In the genomic region with DNA sequence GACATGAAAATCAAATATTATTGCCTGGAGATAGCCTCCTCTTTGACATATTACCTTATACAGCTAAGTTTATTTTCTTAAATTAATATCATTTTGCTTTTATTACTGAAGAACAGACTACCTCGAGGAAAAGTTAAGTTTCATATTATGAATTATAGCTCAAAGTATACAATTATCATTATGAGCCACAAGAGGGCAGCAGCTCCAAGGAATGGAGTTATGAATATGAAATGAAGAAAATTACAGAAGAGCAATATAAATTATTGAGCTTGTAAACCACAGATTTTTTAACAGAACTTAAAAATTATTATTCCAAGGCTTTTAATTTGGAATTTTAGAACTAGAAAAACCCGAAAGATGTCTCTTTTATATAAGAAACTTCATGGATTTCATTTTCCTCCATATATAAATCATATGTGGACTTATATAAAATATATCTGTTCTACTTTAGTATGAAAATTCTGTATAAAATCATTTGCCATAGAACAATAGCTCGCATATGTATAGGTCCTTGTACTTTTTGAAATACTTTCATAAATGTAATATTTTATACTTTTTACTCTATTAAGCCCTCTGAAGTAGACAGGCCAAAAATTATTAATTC, we compare ENCODE assay signal across 1 cellular context.
TF ChIP-seq lines count a peak whose summit lies in the region.

No MANE protein-coding gene starts in this region.

TF ChIP-seq in HepG2, 621 proteins besides CTCF, POLR2A, EP300 and RAD21 (continued from another document):
- peak; percentile 35; the same call in 1 of the 2 replicates for TF ChIP-seq SMC3 (IDR thresholded peaks at IDR 0.05; ENCODE audit: low read length)
